8 cellular contexts compared by ENCODE assay signal in genomic region chr1:179025125-179025974, GRCh38. TPM values are rescaled to one million over a fixed set of nuclear protein-coding genes. Genes with fewer than 3 reads are reported as not detected.
DNase-seq lines count a peak whose midpoint lies in the region; ATAC-seq and TF ChIP-seq lines count a peak whose summit lies in the region.

Gene FAM20B (plus strand): TSS chr1:179025894. CDS start chr1:179043848, 17,954 bp downstream.

- H3K4me3 Mint-ChIP-seq in Calu3 (ENCODE audit: low read depth, unreplicated experiment), result peak within 1 kb of the TSS; percentile 88

- peaks cover 12% of the 10 kb centered on the region for H3K27me3 Mint-ChIP-seq in Calu3 (ENCODE audit: unreplicated experiment)

- H3K27ac Mint-ChIP-seq in Calu3 (ENCODE audit: unreplicated experiment), result peak within 1 kb of the TSS; percentile 85

- H3K9me3 Mint-ChIP-seq in Calu3 (ENCODE audit: low read depth, unreplicated experiment), result no peaks in the 10 kb centered on the region

- no TSS peak for BruUV-seq in Calu3 (replicated peaks; lab: Mats Ljungman, UMichigan)

- H3K36me3 Mint-ChIP-seq in Calu3 (ENCODE audit: insufficient read depth, unreplicated experiment), result peaks cover 17% of the 10 kb centered on the region

- ATAC-seq in GM21528 (IDR thresholded peaks at IDR 0.05; ENCODE audit: low FRiP score, unreplicated experiment), result peak; percentile 72

- no peak for TF ChIP-seq CTCF in Calu3 (IDR thresholded peaks at IDR 0.05; ENCODE audit: unreplicated experiment)

- peaks cover 42% of the 10 kb centered on the region for H3K4me1 Mint-ChIP-seq in Calu3 (ENCODE audit: low read depth, unreplicated experiment)

- DNase-seq in Calu3 (peak; percentile 97), HuH-7.5 (ENCODE audit: low spot score) (peak; percentile 93), OCI-M2 (lab: John Stamatoyannopoulos, UW; ENCODE audit: unreplicated experiment) (peak; percentile 42), activated T-cell treated with anti-CD3 and anti-CD28 coated beads for 4 hours (peak; percentile 78), epidermal melanocyte (ENCODE audit: insufficient read length, low spot score) (peak; percentile 90), middle frontal gyrus (ENCODE audit: extremely low spot score, low spot score) (peak; percentile 80)
- DNase-seq in stimulated activated CD8-positive, alpha-beta memory T cell treated with anti-CD3 and anti-CD28 coated beads, Interleukin-15, amount 100 ng/mL, for 48 hours (ENCODE audit: low read depth in 2 of 2), result peak; percentile 88 to 89

- CTCF ChIA-PET in Calu3 (lab: Charles Lee), result no interaction called here

- intact Hi-C loops in Calu3 (cut with micrococcal nuclease; ENCODE audit: unreplicated experiment), result no loop called here

RNA-seq across cellular contexts. Expression of gene FAM20B, which starts in this region (rescaled TPM):
- 57.9 and 66.6 TPM in 2 replicates for total RNA-seq in Calu3 (2022)

Comparison
In these comparisons a context has a peak if more than half of its experiments do, and no peak if none do; other contexts are left out.
1. Peak in every context shown above with its lines: DNase-seq and ATAC-seq.
2. DNase-seq: peak in every context shown above with its lines; median percentile 97 in Calu3; 93 in HuH-7.5; 90 in epidermal melanocyte; 88 in stimulated activated CD8-positive, alpha-beta memory T cell treated with anti-CD3 and anti-CD28 coated beads, Interleukin-15, amount 100 ng/mL, for 48 hours; 80 in middle frontal gyrus; 78 in activated T-cell treated with anti-CD3 and anti-CD28 coated beads for 4 hours; 42 in OCI-M2.